In genomic region chr12:50070314-50071060, GRCh38 we compare ENCODE assay signal across 8 cellular contexts. TPM values are rescaled to one million over a fixed set of nuclear protein-coding genes. Genes with fewer than 3 reads are reported as not detected.
A peak's percentile ranks its signal among the peaks of the same experiment; 100 is the strongest.
DNase-seq lines count a peak whose midpoint lies in the region; ATAC-seq and TF ChIP-seq lines count a peak whose summit lies in the region.

No MANE protein-coding gene starts in this region.

- TF ChIP-seq CTCF in LNCAP (IDR thresholded peaks at IDR 0.05) (peak; percentile 95), RWPE1 (conservative IDR thresholded peaks at IDR 0.05; ENCODE audit: low read depth) (peak; percentile 96), parathyroid adenoma (IDR thresholded peaks at IDR 0.05) (peak; percentile 94)

- no peak overlapping the region for H3K4me2 ChIP-seq in parathyroid adenoma (ENCODE audit: low read length)

- no peaks in the 10 kb centered on the region for H3K27me3 ChIP-seq in parathyroid adenoma (ENCODE audit: control insufficient read depth, insufficient read depth, low read length)

- DNase-seq in DMS79 (lab: John Stamatoyannopoulos, UW): peak; percentile 54
- peak; percentile 64 for DNase-seq in RWPE1 (ENCODE audit: low spot score)
- DNase-seq in activated effector memory CD4-positive, alpha-beta T cell treated with anti-CD3 and anti-CD28 coated beads, Interleukin-2, amount 50 U/mL, for 16 hours: peak; percentile 87
- peak; percentile 82 for DNase-seq in glomerular visceral epithelial cell (ENCODE audit: extremely low spot score)
- DNase-seq in ureter (ENCODE audit: low spot score): peak; percentile 87

- H3K4me3 ChIP-seq in parathyroid adenoma (ENCODE audit: low read depth, low read length): no peak overlapping the region

- no peaks in the 10 kb centered on the region for H3K36me3 ChIP-seq in parathyroid adenoma (ENCODE audit: control insufficient read depth, insufficient read depth, low read length)

- ATAC-seq in HG03159 (IDR thresholded peaks at IDR 0.05; ENCODE audit: unreplicated experiment): no peak

- peaks cover 6% of the 10 kb centered on the region for H3K4me1 ChIP-seq in parathyroid adenoma

- H2AFZ ChIP-seq in parathyroid adenoma: peak overlapping the region; percentile 30

- H3K79me2 ChIP-seq in parathyroid adenoma: no peaks in the 10 kb centered on the region

- POLR2A ChIA-PET in RWPE1 (lab: Yijun Ruan, JAX; ENCODE audit: low non-redundant PET): no interaction called here

- H3K9me3 ChIP-seq in parathyroid adenoma (ENCODE audit: control insufficient read depth, low read length): no peaks in the 10 kb centered on the region

- H3K9ac ChIP-seq in parathyroid adenoma: no peak overlapping the region

- CTCF ChIA-PET in RWPE1 (lab: Yijun Ruan, JAX): interaction anchor here (0.6 to 4.8 kb wide), 23 partner anchors 11 to 1411 kb away, joined by 3 to 37 read pairs (median 4); partner anchors contain the start of genes AQP2, AQP6 and SMARCD1

- peak overlapping the region; percentile 56 for H3K27ac ChIP-seq in RWPE1
- no peak overlapping the region for H3K27ac ChIP-seq in parathyroid adenoma

RNA-seq across cellular contexts. Expression of gene ASIC1, which starts 13.1 kb away (rescaled TPM):
- total RNA-seq in ureter: 1.6 TPM

RNA-seq across cellular contexts. Expression of gene SMARCD1, which starts 14.7 kb away (rescaled TPM):
- total RNA-seq in ureter: 64.5 TPM

RNA-seq across cellular contexts. Expression of gene GPD1, which starts 33.3 kb away (rescaled TPM):
- total RNA-seq in ureter: 1.7 TPM

RNA-seq across cellular contexts. Expression of gene COX14, which starts 41.5 kb away (rescaled TPM):
- total RNA-seq in ureter: 58.9 TPM

RNA-seq across cellular contexts. Expression of gene RACGAP1, which starts 45.2 kb away (rescaled TPM):
- total RNA-seq in ureter: 5.3 TPM
